ENCODE assay signal across 1 cellular context in the genomic region with DNA sequence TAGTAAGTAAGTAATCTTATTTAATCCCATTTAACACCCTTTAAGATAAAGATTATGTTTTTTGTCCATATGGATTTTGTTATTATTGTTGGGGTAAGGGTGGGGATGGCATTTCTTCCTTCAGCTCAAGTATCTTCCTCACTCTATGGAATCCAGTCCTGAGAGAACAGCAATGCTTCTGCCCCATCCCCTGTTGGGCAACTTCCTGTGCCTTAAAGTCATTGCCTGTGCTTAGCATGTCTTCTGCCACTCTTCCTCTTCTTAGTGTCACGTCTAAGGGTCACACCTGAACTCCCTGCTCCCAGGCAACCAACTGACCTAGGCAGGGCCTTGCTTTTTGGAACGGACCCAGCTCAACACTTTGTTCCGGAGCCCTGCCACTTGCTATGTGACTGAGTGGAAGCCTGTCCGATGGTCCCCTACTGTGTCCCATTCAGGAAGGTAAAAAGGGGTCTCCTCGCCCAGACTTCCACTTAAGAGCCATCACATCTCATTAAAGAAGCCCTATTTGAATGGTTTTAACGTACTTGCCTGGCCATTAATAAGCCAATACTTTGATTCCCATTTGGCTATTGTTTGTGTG.
TF ChIP-seq lines count a peak whose summit lies in the region.

No MANE protein-coding gene starts in this region.

TF ChIP-seq in WTC11, 78 proteins besides CTCF, POLR2A, EP300 and RAD21 (continued from another document):
- TF ChIP-seq, protein P1, sequence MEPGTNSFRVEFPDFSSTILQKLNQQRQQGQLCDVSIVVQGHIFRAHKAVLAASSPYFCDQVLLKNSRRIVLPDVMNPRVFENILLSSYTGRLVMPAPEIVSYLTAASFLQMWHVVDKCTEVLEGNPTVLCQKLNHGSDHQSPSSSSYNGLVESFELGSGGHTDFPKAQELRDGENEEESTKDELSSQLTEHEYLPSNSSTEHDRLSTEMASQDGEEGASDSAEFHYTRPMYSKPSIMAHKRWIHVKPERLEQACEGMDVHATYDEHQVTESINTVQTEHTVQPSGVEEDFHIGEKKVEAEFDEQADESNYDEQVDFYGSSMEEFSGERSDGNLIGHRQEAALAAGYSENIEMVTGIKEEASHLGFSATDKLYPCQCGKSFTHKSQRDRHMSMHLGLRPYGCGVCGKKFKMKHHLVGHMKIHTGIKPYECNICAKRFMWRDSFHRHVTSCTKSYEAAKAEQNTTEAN (CRISPR knock-in tag; IDR thresholded peaks at IDR 0.05), result no peak
- TF ChIP-seq ZNF532 (CRISPR knock-in tag; IDR thresholded peaks at IDR 0.05; ENCODE audit: borderline replicate concordance), result no peak
- TF ChIP-seq, protein P2, sequence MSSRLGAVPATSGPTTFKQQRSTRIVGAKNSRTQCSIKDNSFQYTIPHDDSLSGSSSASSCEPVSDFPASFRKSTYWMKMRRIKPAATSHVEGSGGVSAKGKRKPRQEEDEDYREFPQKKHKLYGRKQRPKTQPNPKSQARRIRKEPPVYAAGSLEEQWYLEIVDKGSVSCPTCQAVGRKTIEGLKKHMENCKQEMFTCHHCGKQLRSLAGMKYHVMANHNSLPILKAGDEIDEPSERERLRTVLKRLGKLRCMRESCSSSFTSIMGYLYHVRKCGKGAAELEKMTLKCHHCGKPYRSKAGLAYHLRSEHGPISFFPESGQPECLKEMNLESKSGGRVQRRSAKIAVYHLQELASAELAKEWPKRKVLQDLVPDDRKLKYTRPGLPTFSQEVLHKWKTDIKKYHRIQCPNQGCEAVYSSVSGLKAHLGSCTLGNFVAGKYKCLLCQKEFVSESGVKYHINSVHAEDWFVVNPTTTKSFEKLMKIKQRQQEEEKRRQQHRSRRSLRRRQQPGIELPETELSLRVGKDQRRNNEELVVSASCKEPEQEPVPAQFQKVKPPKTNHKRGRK (CRISPR knock-in tag; IDR thresholded peaks at IDR 0.05; ENCODE audit: borderline replicate concordance), result no peak
- TF ChIP-seq, protein P3, sequence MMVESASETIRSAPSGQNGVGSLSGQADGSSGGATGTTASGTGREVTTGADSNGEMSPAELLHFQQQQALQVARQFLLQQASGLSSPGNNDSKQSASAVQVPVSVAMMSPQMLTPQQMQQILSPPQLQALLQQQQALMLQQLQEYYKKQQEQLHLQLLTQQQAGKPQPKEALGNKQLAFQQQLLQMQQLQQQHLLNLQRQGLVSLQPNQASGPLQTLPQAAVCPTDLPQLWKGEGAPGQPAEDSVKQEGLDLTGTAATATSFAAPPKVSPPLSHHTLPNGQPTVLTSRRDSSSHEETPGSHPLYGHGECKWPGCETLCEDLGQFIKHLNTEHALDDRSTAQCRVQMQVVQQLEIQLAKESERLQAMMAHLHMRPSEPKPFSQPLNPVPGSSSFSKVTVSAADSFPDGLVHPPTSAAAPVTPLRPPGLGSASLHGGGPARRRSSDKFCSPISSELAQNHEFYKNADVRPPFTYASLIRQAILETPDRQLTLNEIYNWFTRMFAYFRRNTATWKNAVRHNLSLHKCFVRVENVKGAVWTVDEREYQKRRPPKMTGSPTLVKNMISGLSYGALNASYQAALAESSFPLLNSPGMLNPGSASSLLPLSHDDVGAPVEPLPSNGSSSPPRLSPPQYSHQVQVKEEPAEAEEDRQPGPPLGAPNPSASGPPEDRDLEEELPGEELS (CRISPR knock-in tag; IDR thresholded peaks at IDR 0.05), result no peak
- no peak for TF ChIP-seq PRRX2 (CRISPR knock-in tag; IDR thresholded peaks at IDR 0.05)
- TF ChIP-seq MXD4 (CRISPR knock-in tag; IDR thresholded peaks at IDR 0.05; ENCODE audit: borderline replicate concordance), result no peak
- no peak for TF ChIP-seq GTF2I (CRISPR knock-in tag; conservative IDR thresholded peaks at IDR 0.05)
- no peak for TF ChIP-seq SMAD3 (CRISPR knock-in tag; IDR thresholded peaks at IDR 0.05; ENCODE audit: borderline replicate concordance)
- no peak for TF ChIP-seq ATF1 (CRISPR knock-in tag; IDR thresholded peaks at IDR 0.05)
